In genomic region chr6:110325197-110325596, GRCh38 we compare ENCODE assay signal across 15 cellular contexts. TPM values are rescaled to one million over a fixed set of nuclear protein-coding genes. Genes with fewer than 3 reads are reported as not detected.
DNase-seq lines count a peak whose midpoint lies in the region; ATAC-seq and TF ChIP-seq lines count a peak whose summit lies in the region.
"Had no signal": no experiment of that assay in that cellular context is flagged by ENCODE, and none has a peak within 500 bp of the region (broad histone marks: within the 10 kb centered on the region; RNA-seq: fewer than 3 reads in every experiment).

No MANE protein-coding gene starts in this region.

- TF ChIP-seq EP300 in transverse colon (IDR thresholded peaks at IDR 0.05; ENCODE audit: low read depth) = no peak

- DNase-seq in NCI-H146 (lab: John Stamatoyannopoulos, UW) = peak; percentile 57
- no peak for DNase-seq in NCI-H146 treated with DMSO at 0.1 percent for 48 hours (lab: John Stamatoyannopoulos, UW; ENCODE audit: unreplicated experiment)
- peak; percentile 73 for DNase-seq in left kidney (ENCODE audit: low read depth, low spot score)
- peak; percentile 21 for DNase-seq in transverse colon
- DNase-seq in activated T-cell treated with anti-CD3 and anti-CD28 coated beads, Interleukin-2, amount 50 U/mL, for 24 hours = no peak
- DNase-seq: activated CD4-positive, alpha-beta memory T cell treated with anti-CD3 and anti-CD28 coated beads for 36 hours; RPMI8226; stimulated activated CD4-positive, alpha-beta T cell treated with anti-CD3 and anti-CD28 coated beads, Interleukin-4, amount 100 ng/mL, for 1 hour had no signal

- H3K4me1 Mint-ChIP-seq in activated T-cell treated with anti-CD3 and anti-CD28 coated beads, Interleukin-2, amount 50 U/mL, for 24 hours (ENCODE audit: low read depth) = no peaks in the 10 kb centered on the region

- H3K27me3 Mint-ChIP-seq in activated T-cell treated with anti-CD3 and anti-CD28 coated beads, Interleukin-2, amount 50 U/mL, for 24 hours = no peaks in the 10 kb centered on the region
- H3K27me3 Mint-ChIP-seq: activated CD4-positive, alpha-beta memory T cell treated with anti-CD3 and anti-CD28 coated beads for 36 hours; dendritic cell treated with granulocyte-macrophage colony-stimulating factor and Interleukin-4, amounts not matched to agents 40 ng/mL and 50 ng/mL, for 4 days had no signal

- H3K27ac ChIP-seq in VCaP = peak overlapping the region; percentile 67
- H3K27ac ChIP-seq in transverse colon = peak overlapping the region; percentile 71 to 84 (median 78)
- H3K27ac ChIP-seq: A549 had no signal

- TF ChIP-seq CTCF in VCaP (conservative IDR thresholded peaks at IDR 0.05) (no peak), transverse colon (IDR thresholded peaks at IDR 0.05) (no peak)

- no peaks in the 10 kb centered on the region for H3K9me3 Mint-ChIP-seq in activated T-cell treated with anti-CD3 and anti-CD28 coated beads, Interleukin-2, amount 50 U/mL, for 24 hours
- H3K9me3 Mint-ChIP-seq: activated CD4-positive, alpha-beta memory T cell treated with anti-CD3 and anti-CD28 coated beads for 36 hours; dendritic cell treated with granulocyte-macrophage colony-stimulating factor and Interleukin-4, amounts not matched to agents 40 ng/mL and 50 ng/mL, for 4 days; memory B cell had no signal

- H3K27ac Mint-ChIP-seq in activated T-cell treated with anti-CD3 and anti-CD28 coated beads, Interleukin-2, amount 50 U/mL, for 24 hours = no peak overlapping the region
- H3K27ac Mint-ChIP-seq: activated CD4-positive, alpha-beta memory T cell treated with anti-CD3 and anti-CD28 coated beads for 36 hours; dendritic cell treated with granulocyte-macrophage colony-stimulating factor and Interleukin-4, amounts not matched to agents 40 ng/mL and 50 ng/mL, for 4 days; memory B cell had no signal

- H3K9me3 ChIP-seq in transverse colon = no peaks in the 10 kb centered on the region
- H3K9me3 ChIP-seq: A549 had no signal

- H3K36me3 Mint-ChIP-seq in activated T-cell treated with anti-CD3 and anti-CD28 coated beads, Interleukin-2, amount 50 U/mL, for 24 hours (ENCODE audit: low read depth) = no peaks in the 10 kb centered on the region
- H3K36me3 Mint-ChIP-seq: activated CD4-positive, alpha-beta memory T cell treated with anti-CD3 and anti-CD28 coated beads for 36 hours; memory B cell had no signal

- intact Hi-C loops in transverse colon (cut with DNase I; ENCODE audit: low total_unique reads) = no loop called here

- no peaks in the 10 kb centered on the region for H3K36me3 ChIP-seq in transverse colon

- in situ Hi-C loops in transverse colon (cut with MboI; ENCODE audit: low pct_ligation_motif_present in 1 of 4, low pct_unique_long_range_greater_than_20kb in 1 of 4, low sequenced_read_pairs in 3 of 4) = no loop called here

- no peak for TF ChIP-seq POLR2A in transverse colon (IDR thresholded peaks at IDR 0.05)

- H3K4me1 ChIP-seq in transverse colon = peaks cover 28 to 78% (median 46%) of the 10 kb centered on the region in 4 donors

- H3K4me3 Mint-ChIP-seq in activated T-cell treated with anti-CD3 and anti-CD28 coated beads, Interleukin-2, amount 50 U/mL, for 24 hours = no peak overlapping the region
- H3K4me3 Mint-ChIP-seq: activated CD4-positive, alpha-beta memory T cell treated with anti-CD3 and anti-CD28 coated beads for 36 hours; dendritic cell treated with granulocyte-macrophage colony-stimulating factor and Interleukin-4, amounts not matched to agents 40 ng/mL and 50 ng/mL, for 4 days; memory B cell had no signal

- no peak for ATAC-seq in GM19035 (IDR thresholded peaks at IDR 0.05; ENCODE audit: unreplicated experiment)
- no peak for ATAC-seq in GM18867 (IDR thresholded peaks at IDR 0.05; ENCODE audit: unreplicated experiment)
- ATAC-seq: A549, HCT116 had no signal

- H3K4me3 ChIP-seq in transverse colon = no peak overlapping the region
- H3K4me3 ChIP-seq: A549 had no signal

- H3K27me3 ChIP-seq in transverse colon = no peaks in the 10 kb centered on the region

RNA-seq across cellular contexts. Expression of gene METTL24, which starts 33.0 kb away (rescaled TPM):
- total RNA-seq in transverse colon = 10 to 100 TPM in 2 of 4 donors, 1 to 10 TPM in 2; 1.4 to 59.9 (median 14.7) TPM
- total RNA-seq: activated CD4-positive, alpha-beta memory T cell treated with anti-CD3 and anti-CD28 coated beads for 36 hours had no signal

Comparison
In these comparisons a context has a peak if more than half of its experiments do, and no peak if none do; other contexts are left out.
1. DNase-seq: peak in NCI-H146 (single experiment), left kidney (single experiment) and transverse colon (single experiment); none in NCI-H146 treated with DMSO at 0.1 percent for 48 hours (single experiment) and activated T-cell treated with anti-CD3 and anti-CD28 coated beads, Interleukin-2, amount 50 U/mL, for 24 hours (single experiment).